Comparison of ENCODE assay signal across 19 cellular contexts in genomic region chr18:46037512-46038305, GRCh38.
"Had no signal": no experiment of that assay in that cellular context is flagged by ENCODE, and none has a peak within 500 bp of the region (broad histone marks: within the 10 kb centered on the region; RNA-seq: fewer than 3 reads in every experiment).

No MANE protein-coding gene starts in this region.

- H3K4me1 ChIP-seq: thyroid gland had no signal

- ATAC-seq: esophagus mucosa; left cardiac atrium; naive thymus-derived CD4-positive, alpha-beta T cell; stimulated activated effector memory CD8-positive, alpha-beta T cell treated with anti-CD3 and anti-CD28 coated beads, Interleukin-12 subunit alpha, Interleukin-12 subunit beta, amount 100 ng/mL, for 72 hours; stimulated activated naive CD8-positive, alpha-beta T cell treated with anti-CD3 and anti-CD28 coated beads, Interleukin-15, Interleukin-2, amounts not matched to agents 100 U/mL and 50 U/mL, for 24 hours had no signal

- H3K27ac ChIP-seq: heart right ventricle, ovary, suprapubic skin, thyroid gland had no signal

- H3K27me3 Mint-ChIP-seq: naive thymus-derived CD4-positive, alpha-beta T cell; type B pancreatic cell had no signal

- H3K27ac Mint-ChIP-seq: nephron progenitor cell; stimulated activated effector memory CD8-positive, alpha-beta T cell treated with anti-CD3 and anti-CD28 coated beads, Interleukin-12 subunit alpha, Interleukin-12 subunit beta, amount 100 ng/mL, for 72 hours; type B pancreatic cell had no signal

- H3K4me1 Mint-ChIP-seq: nephron progenitor cell had no signal

- H3K27me3 ChIP-seq: heart right ventricle, ovary, suprapubic skin, thyroid gland had no signal

- H3K9me3 ChIP-seq: heart right ventricle, ovary, suprapubic skin, thyroid gland had no signal

- DNase-seq: cortex of kidney; effector memory CD4-positive, alpha-beta T cell; heart right ventricle; immature natural killer cell; left cardiac atrium; mammary epithelial cell; naive thymus-derived CD4-positive, alpha-beta T cell; nephron progenitor cell; nucleus accumbens; ovary; stimulated activated CD4-positive, alpha-beta T cell treated with anti-CD3 and anti-CD28 coated beads, Interleukin-4, amount 100 ng/mL, for 1 hour; stimulated activated CD8-positive, alpha-beta memory T cell treated with anti-CD3 and anti-CD28 coated beads, Interleukin-4, amount 100 ng/mL, for 48 hours; stimulated activated naive CD8-positive, alpha-beta T cell treated with anti-CD3 and anti-CD28 coated beads, Interleukin-15, Interleukin-2, amounts not matched to agents 100 U/mL and 50 U/mL, for 24 hours; thyroid gland had no signal

- H3K4me3 Mint-ChIP-seq: immature natural killer cell; naive thymus-derived CD4-positive, alpha-beta T cell; nephron progenitor cell; stimulated activated effector memory CD8-positive, alpha-beta T cell treated with anti-CD3 and anti-CD28 coated beads, Interleukin-12 subunit alpha, Interleukin-12 subunit beta, amount 100 ng/mL, for 72 hours; type B pancreatic cell had no signal

- H3K9me3 Mint-ChIP-seq: immature natural killer cell; naive thymus-derived CD4-positive, alpha-beta T cell; nephron progenitor cell; stimulated activated effector memory CD8-positive, alpha-beta T cell treated with anti-CD3 and anti-CD28 coated beads, Interleukin-12 subunit alpha, Interleukin-12 subunit beta, amount 100 ng/mL, for 72 hours; type B pancreatic cell had no signal

- H3K36me3 Mint-ChIP-seq: stimulated activated effector memory CD8-positive, alpha-beta T cell treated with anti-CD3 and anti-CD28 coated beads, Interleukin-12 subunit alpha, Interleukin-12 subunit beta, amount 100 ng/mL, for 72 hours had no signal

- H3K36me3 ChIP-seq: ovary, thyroid gland had no signal

- H3K4me2 ChIP-seq: smooth muscle cell had no signal

- H3K4me3 ChIP-seq: heart right ventricle, ovary, smooth muscle cell, suprapubic skin, thyroid gland had no signal
